ENCODE assay signal across 9 cellular contexts in genomic region chr11:104163100-104164027, GRCh38. TPM values are rescaled to one million over a fixed set of nuclear protein-coding genes. Genes with fewer than 3 reads are reported as not detected.
DNase-seq lines count a peak whose midpoint lies in the region; ATAC-seq, FAIRE-seq and TF ChIP-seq lines count a peak whose summit lies in the region.
"Had no signal": no experiment of that assay in that cellular context is flagged by ENCODE, and none has a peak within 500 bp of the region (broad histone marks: within the 10 kb centered on the region; RNA-seq: fewer than 3 reads in every experiment).

No MANE protein-coding gene starts in this region.

- in situ Hi-C loops in IMR-90 (cut with MboI; ENCODE audit: low sequenced_read_pairs), result no loop called here
- in situ Hi-C loops in brain microvascular endothelial cell (cut with HindIII; ENCODE audit: low pct_ligation_motif_present, low sequenced_read_pairs), result loop anchor here (25.0 kb wide), 1 partner anchor 476 kb away; no protein-coding TSS in a partner anchor

- peak overlapping the region; percentile 73 for H2BK20ac ChIP-seq in IMR-90 (ENCODE audit: low read depth, low read length)

- peak overlapping the region; percentile 37; the same call in 1 of the 2 replicates for H3K23ac ChIP-seq in IMR-90 (ENCODE audit: low read depth, low read length)

- no peak overlapping the region for H4K91ac ChIP-seq in IMR-90 (ENCODE audit: insufficient read depth, low read depth, low read length)

- H3K4me2 ChIP-seq in IMR-90 (ENCODE audit: low read depth, low read length), result peak overlapping the region; percentile 98
- peak overlapping the region; percentile 96 for H3K4me2 ChIP-seq in keratinocyte (ENCODE audit: control insufficient read depth, extremely low read depth, insufficient read depth, low read depth, low read length)

- CTCF ChIA-PET in IMR-90 (lab: Yijun Ruan, JAX), result interaction anchor here (0.6 to 1.8 kb wide), 5 partner anchors 146 to 482 kb away, joined by 3 to 4 read pairs (median 3); no protein-coding TSS in a partner anchor

- no peak for TF ChIP-seq POLR2A in IMR-90 (IDR thresholded peaks at IDR 0.05; ENCODE audit: low read depth, low read length)

- H4K20me1 ChIP-seq in IMR-90 (ENCODE audit: insufficient read depth, low read length), result no peaks in the 10 kb centered on the region
- H4K20me1 ChIP-seq in keratinocyte (ENCODE audit: control insufficient read depth, extremely low read depth, insufficient read depth, low read length), result no peaks in the 10 kb centered on the region

- H3K36me3 ChIP-seq in IMR-90 (ENCODE audit: control insufficient read depth, insufficient read depth, low read length), result no peaks in the 10 kb centered on the region
- H3K36me3 ChIP-seq in brain microvascular endothelial cell (replicated peaks), result no peaks in the 10 kb centered on the region
- no peaks in the 10 kb centered on the region for H3K36me3 ChIP-seq in keratinocyte (ENCODE audit: control insufficient read depth in 2 of 2, extremely low read depth in 1 of 2, insufficient read depth in 2 of 2, low read length in 2 of 2)
- no peaks in the 10 kb centered on the region for H3K36me3 ChIP-seq in stomach smooth muscle (ENCODE audit: control insufficient read depth in 2 of 2, insufficient read depth in 2 of 2, low read length in 2 of 2)

- H3K4me3 ChIP-seq in IMR-90 (ENCODE audit: insufficient read depth, low read depth, low read length) (peak overlapping the region; percentile 82), brain microvascular endothelial cell (ENCODE audit: low read depth, low read length) (peak overlapping the region; percentile 67), keratinocyte (ENCODE audit: control insufficient read depth in 2 of 3, extremely low read depth in 1 of 3, insufficient read depth in 2 of 3, low read depth in 1 of 3, low read length in 3 of 3) (peak overlapping the region; percentile 40 to 66 (median 64)), stomach smooth muscle (ENCODE audit: low read length in 2 of 2) (peak overlapping the region; percentile 46 to 69)

- peak; percentile 13 for DNase-seq in NK-92 treated with Interleukin-12 subunit alpha and Interleukin-12 subunit beta, amount 100 ng/mL, for 24 hours (lab: John Stamatoyannopoulos, UW)
- DNase-seq in NK-92 (lab: John Stamatoyannopoulos, UW; ENCODE audit: unreplicated experiment) (no peak), IMR-90 (peak; percentile 20), brain microvascular endothelial cell (no peak), keratinocyte (ENCODE audit: low read depth, low spot score) (no peak), NCI-H2196 treated with DMSO at 0.1 percent for 48 hours (lab: John Stamatoyannopoulos, UW; ENCODE audit: unreplicated experiment) (no peak)

- no peak overlapping the region; the same call in 2 of the 3 replicates for H2BK15ac ChIP-seq in IMR-90 (ENCODE audit: low read depth, low read length)

- peak overlapping the region; percentile 69 for H3K9ac ChIP-seq in IMR-90 (ENCODE audit: low read depth, low read length)
- H3K9ac ChIP-seq in keratinocyte (ENCODE audit: control insufficient read depth, extremely low read depth, insufficient read depth, low read length), result no peak overlapping the region
- H3K9ac ChIP-seq in stomach smooth muscle (ENCODE audit: low read length in 2 of 2), result no peak overlapping the region

- POLR2A ChIA-PET in IMR-90 (lab: Charles Lee; ENCODE audit: unreplicated experiment), result no interaction called here

- peak overlapping the region in 1 of 2 experiments; percentile 28; a peak in 2 of 4 replicates for H4K8ac ChIP-seq in IMR-90 (ENCODE audit: low read depth in 2 of 2, low read length in 2 of 2)

- peak overlapping the region; percentile 31 for H2BK120ac ChIP-seq in IMR-90 (ENCODE audit: low read depth, low read length)

- peak overlapping the region; percentile 56; the same call in 1 of the 2 replicates for H4K5ac ChIP-seq in IMR-90 (ENCODE audit: low read depth, low read length)

- peak overlapping the region; percentile 22; the same call in 1 of the 2 replicates for H3K27ac ChIP-seq in IMR-90 (ENCODE audit: insufficient read depth, low read length)
- H3K27ac ChIP-seq in brain microvascular endothelial cell, result no peak overlapping the region
- no peak overlapping the region for H3K27ac ChIP-seq in keratinocyte (ENCODE audit: control insufficient read depth, insufficient read depth, low read length)
- H3K27ac ChIP-seq in stomach smooth muscle (ENCODE audit: low read length), result no peak overlapping the region

- peak overlapping the region; percentile 62; the same call in 1 of the 2 replicates for H2AK5ac ChIP-seq in IMR-90 (ENCODE audit: low read depth, low read length)

- no peak for TF ChIP-seq RAD21 in IMR-90 (IDR thresholded peaks at IDR 0.05; ENCODE audit: low read length)

- 0 out of 2 replicates have a peak, but pooled peaks have one; percentile 7 for TF ChIP-seq CTCF in IMR-90 (conservative IDR thresholded peaks at IDR 0.05; ENCODE audit: low read depth, low read length)
- TF ChIP-seq CTCF in brain microvascular endothelial cell (IDR thresholded peaks at IDR 0.05; ENCODE audit: low read depth, low read length, missing control alignments), result peak; percentile 30
- TF ChIP-seq CTCF in keratinocyte (optimal IDR thresholded peaks at IDR 0.05 in 1 of 3, IDR thresholded peaks at IDR 0.05 in 1 of 3, conservative IDR thresholded peaks at IDR 0.05 in 1 of 3; ENCODE audit: extremely low read depth in 1 of 3, insufficient read depth in 2 of 3, low read length in 3 of 3), result peak in 1 of 3 experiments; percentile 23

- H3K79me1 ChIP-seq in IMR-90 (ENCODE audit: low read depth in 1 of 2, low read length in 2 of 2), result no peaks in the 10 kb centered on the region

- dilution Hi-C loops in IMR-90 (cut with HindIII; ENCODE audit: low sequenced_read_pairs, unreplicated experiment) (no loop called here), keratinocyte (cut with MboI; ENCODE audit: extremely low pct_ligation_motif_present, low sequenced_read_pairs) (no loop called here)

- H2AFZ ChIP-seq in IMR-90 (replicated peaks; ENCODE audit: low read length, poor library complexity) (peak overlapping the region; percentile 91), keratinocyte (ENCODE audit: control insufficient read depth, low read length) (peak overlapping the region; percentile 89)

- peak overlapping the region; percentile 68 for H2AK9ac ChIP-seq in IMR-90 (replicated peaks; ENCODE audit: low read depth, low read length, poor library complexity)

- H3K9me1 ChIP-seq in IMR-90 (ENCODE audit: insufficient read depth, low read length) (peaks cover 5% of the 10 kb centered on the region; the same call in 1 of the 2 replicates), keratinocyte (ENCODE audit: control insufficient read depth, extremely low read depth, insufficient read depth, low read length) (peaks cover 2% of the 10 kb centered on the region)

- 15% methylated on average over 8 of the region's 38 CpGs; no CpG with 5 or more reads in 1 of the 2 experiments for WGBS in IMR-90 (ENCODE audit: extremely low coverage in 2 of 2, insufficient read length in 1 of 2), 2 experiments

- peak; percentile 25 for ATAC-seq in IMR-90 (ENCODE audit: low read depth)
- ATAC-seq in GM19463 (IDR thresholded peaks at IDR 0.05; ENCODE audit: unreplicated experiment), result no peak

- no peak for FAIRE-seq in keratinocyte (lab: Jason Lieb, UNC)

- peak overlapping the region; percentile 57; the same call in 1 of the 2 replicates for H3K18ac ChIP-seq in IMR-90 (ENCODE audit: low read depth, low read length)

- no peaks in the 10 kb centered on the region for H3K9me3 ChIP-seq in IMR-90 (ENCODE audit: control insufficient read depth, insufficient read depth, low read length)
- H3K9me3 ChIP-seq in keratinocyte (ENCODE audit: control insufficient read depth, low read depth, low read length), result no peaks in the 10 kb centered on the region
- H3K9me3 ChIP-seq in stomach smooth muscle (ENCODE audit: control insufficient read depth in 2 of 2, low read length in 2 of 2), result no peaks in the 10 kb centered on the region

- H3K4me1 ChIP-seq in IMR-90 (ENCODE audit: control insufficient read depth, insufficient read depth, low read length) (peaks cover 3% of the 10 kb centered on the region), keratinocyte (ENCODE audit: control insufficient read depth, extremely low read depth, insufficient read depth, low read length) (peaks cover 4% of the 10 kb centered on the region), stomach smooth muscle (ENCODE audit: control insufficient read depth, insufficient read depth, low read length) (no peaks in the 10 kb centered on the region)

- H3K14ac ChIP-seq in IMR-90 (replicated peaks; ENCODE audit: low read depth, low read length), result peak overlapping the region; percentile 7; the same call in 1 of the 2 replicates

- H3K56ac ChIP-seq in IMR-90 (ENCODE audit: extremely low read depth, insufficient read depth, low read length), result peak overlapping the region; percentile 68; the same call in 1 of the 2 replicates

- intact Hi-C loops in IMR-90 (cut with micrococcal nuclease), result loop anchor here (5.0 kb wide), 2 partner anchors 236 to 1699 kb away; no protein-coding TSS in a partner anchor

- peak overlapping the region; percentile 65 for H3K4ac ChIP-seq in IMR-90 (ENCODE audit: low read depth, low read length)

- no peak overlapping the region for H2BK5ac ChIP-seq in IMR-90 (ENCODE audit: low read depth, low read length, poor library complexity, severe bottlenecking)

- BruUV-seq in IMR-90 (replicated peaks; lab: Mats Ljungman, UMichigan), result no TSS peak

- H3K27me3 ChIP-seq in IMR-90 (ENCODE audit: control insufficient read depth, insufficient read depth, low read length), result no peaks in the 10 kb centered on the region
- no peaks in the 10 kb centered on the region for H3K27me3 ChIP-seq in brain microvascular endothelial cell (replicated peaks)
- no peaks in the 10 kb centered on the region for H3K27me3 ChIP-seq in keratinocyte (ENCODE audit: control insufficient read depth, extremely low read depth, insufficient read depth, low read length)
- H3K27me3 ChIP-seq in stomach smooth muscle (ENCODE audit: control insufficient read depth in 1 of 2, insufficient read depth in 2 of 2, low read length in 2 of 2), result peaks cover 3 to 9% of the 10 kb centered on the region in 2 donors

- H3K79me2 ChIP-seq in keratinocyte (ENCODE audit: control insufficient read depth, insufficient read depth, low read length), result no peaks in the 10 kb centered on the region

TF ChIP-seq in IMR-90, 13 proteins besides CTCF, POLR2A, EP300 and RAD21 (continues in another document):
- TF ChIP-seq CEBPB (IDR thresholded peaks at IDR 0.05; ENCODE audit: low read depth, low read length), result peak; percentile 66
- no peak for TF ChIP-seq NFE2L2 (IDR thresholded peaks at IDR 0.05; ENCODE audit: low read depth, low read length)

RNA-seq across cellular contexts. Expression of gene PDGFD, which starts 0.6 kb away (rescaled TPM):
- total RNA-seq in IMR-90 (2012; rRNA removed), result 3.0 and 3.1 TPM in 2 replicates
- polyA plus RNA-seq in IMR-90 (2012; rRNA removed), result 1.5 and 2.1 TPM in 2 replicates
- polyA plus RNA-seq in IMR-90 (2012; cell fraction: cytosol; rRNA removed), result 0.80 and 1.4 TPM in 2 replicates
- 0.44 and 2.8 TPM in 2 replicates for polyA plus RNA-seq in IMR-90 (2012; cell fraction: nucleus; rRNA removed; ENCODE audit: low replicate concordance)
- polyA plus RNA-seq in keratinocyte, result 0.09 to 0.28 TPM (median 0.27 TPM) in 3 replicates
- not detected for polyA plus RNA-seq in keratinocyte (2011; ENCODE audit: low read depth)
- polyA plus RNA-seq in keratinocyte (2011; cell fraction: cytosol; rRNA removed), result 0.14 and 0.41 TPM in 2 replicates
- polyA plus RNA-seq in keratinocyte (2011; cell fraction: nucleus; rRNA removed), result 0.21 and 0.33 TPM in 2 replicates
- polyA plus RNA-seq in keratinocyte (2012; ENCODE audit: low replicate concordance), result 0.09 TPM in 1 of 2 replicates, not detected in the other
- 0.53 to 0.80 TPM in 2 of 3 replicates, not detected in the other for polyA minus RNA-seq in keratinocyte
- polyA minus RNA-seq in keratinocyte (2011; cell fraction: cytosol; rRNA and poly(A)+ RNA removed), result not detected
- polyA minus RNA-seq in keratinocyte (2011; cell fraction: nucleus; rRNA and poly(A)+ RNA removed), result 0.32 and 0.54 TPM in 2 replicates
- total RNA-seq: Daoy had no signal

Comparison
In these comparisons a context has a peak if more than half of its experiments do, and no peak if none do; other contexts are left out.
1. DNase-seq: peak in NK-92 treated with Interleukin-12 subunit alpha and Interleukin-12 subunit beta, amount 100 ng/mL, for 24 hours (single experiment) and IMR-90 (single experiment); none in NK-92 (single experiment), brain microvascular endothelial cell (single experiment), keratinocyte (single experiment) and NCI-H2196 treated with DMSO at 0.1 percent for 48 hours (single experiment).
2. Peak in every context shown above with its lines, with median percentiles within 50 percentile points of each other: H3K4me3 ChIP-seq.